ENCODE assay signal across 1 cellular context in the genomic region with DNA sequence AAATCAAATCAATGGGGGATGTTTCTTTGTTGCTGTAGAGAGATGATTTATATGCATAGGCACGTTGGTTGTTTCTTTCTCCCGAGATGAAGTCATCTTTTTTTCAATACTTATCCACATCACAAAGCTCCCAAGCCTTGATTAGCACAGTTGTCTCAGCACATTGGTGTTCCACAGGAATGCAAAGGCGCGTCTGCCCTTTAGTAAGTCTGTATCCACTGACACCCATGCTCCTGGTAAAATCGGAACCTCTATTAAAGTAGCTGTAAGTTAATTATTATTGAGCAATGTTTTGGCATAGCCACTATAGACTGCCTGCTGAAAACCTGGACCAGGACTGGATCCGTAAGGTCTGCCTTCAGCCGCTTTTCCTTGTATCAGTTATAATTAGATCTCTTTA.
TF ChIP-seq lines count a peak whose summit lies in the region.

No MANE protein-coding gene starts in this region.

TF ChIP-seq in WTC11, 78 proteins besides CTCF, POLR2A, EP300 and RAD21 (continued from another document):
- no peak for TF ChIP-seq AR (CRISPR knock-in tag; IDR thresholded peaks at IDR 0.05)
- TF ChIP-seq, protein P1, sequence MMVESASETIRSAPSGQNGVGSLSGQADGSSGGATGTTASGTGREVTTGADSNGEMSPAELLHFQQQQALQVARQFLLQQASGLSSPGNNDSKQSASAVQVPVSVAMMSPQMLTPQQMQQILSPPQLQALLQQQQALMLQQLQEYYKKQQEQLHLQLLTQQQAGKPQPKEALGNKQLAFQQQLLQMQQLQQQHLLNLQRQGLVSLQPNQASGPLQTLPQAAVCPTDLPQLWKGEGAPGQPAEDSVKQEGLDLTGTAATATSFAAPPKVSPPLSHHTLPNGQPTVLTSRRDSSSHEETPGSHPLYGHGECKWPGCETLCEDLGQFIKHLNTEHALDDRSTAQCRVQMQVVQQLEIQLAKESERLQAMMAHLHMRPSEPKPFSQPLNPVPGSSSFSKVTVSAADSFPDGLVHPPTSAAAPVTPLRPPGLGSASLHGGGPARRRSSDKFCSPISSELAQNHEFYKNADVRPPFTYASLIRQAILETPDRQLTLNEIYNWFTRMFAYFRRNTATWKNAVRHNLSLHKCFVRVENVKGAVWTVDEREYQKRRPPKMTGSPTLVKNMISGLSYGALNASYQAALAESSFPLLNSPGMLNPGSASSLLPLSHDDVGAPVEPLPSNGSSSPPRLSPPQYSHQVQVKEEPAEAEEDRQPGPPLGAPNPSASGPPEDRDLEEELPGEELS (CRISPR knock-in tag; IDR thresholded peaks at IDR 0.05): no peak
- no peak for TF ChIP-seq KAT7 (CRISPR knock-in tag; IDR thresholded peaks at IDR 0.05; ENCODE audit: borderline replicate concordance)
- TF ChIP-seq, protein P2, sequence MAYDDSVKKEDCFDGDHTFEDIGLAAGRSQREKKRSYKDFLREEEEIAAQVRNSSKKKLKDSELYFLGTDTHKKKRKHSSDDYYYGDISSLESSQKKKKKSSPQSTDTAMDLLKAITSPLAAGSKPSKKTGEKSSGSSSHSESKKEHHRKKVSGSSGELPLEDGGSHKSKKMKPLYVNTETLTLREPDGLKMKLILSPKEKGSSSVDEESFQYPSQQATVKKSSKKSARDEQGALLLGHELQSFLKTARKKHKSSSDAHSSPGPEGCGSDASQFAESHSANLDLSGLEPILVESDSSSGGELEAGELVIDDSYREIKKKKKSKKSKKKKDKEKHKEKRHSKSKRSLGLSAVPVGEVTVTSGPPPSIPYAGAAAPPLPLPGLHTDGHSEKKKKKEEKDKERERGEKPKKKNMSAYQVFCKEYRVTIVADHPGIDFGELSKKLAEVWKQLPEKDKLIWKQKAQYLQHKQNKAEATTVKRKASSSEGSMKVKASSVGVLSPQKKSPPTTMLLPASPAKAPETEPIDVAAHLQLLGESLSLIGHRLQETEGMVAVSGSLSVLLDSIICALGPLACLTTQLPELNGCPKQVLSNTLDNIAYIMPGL (CRISPR knock-in tag; IDR thresholded peaks at IDR 0.05): no peak
- TF ChIP-seq, protein P3, sequence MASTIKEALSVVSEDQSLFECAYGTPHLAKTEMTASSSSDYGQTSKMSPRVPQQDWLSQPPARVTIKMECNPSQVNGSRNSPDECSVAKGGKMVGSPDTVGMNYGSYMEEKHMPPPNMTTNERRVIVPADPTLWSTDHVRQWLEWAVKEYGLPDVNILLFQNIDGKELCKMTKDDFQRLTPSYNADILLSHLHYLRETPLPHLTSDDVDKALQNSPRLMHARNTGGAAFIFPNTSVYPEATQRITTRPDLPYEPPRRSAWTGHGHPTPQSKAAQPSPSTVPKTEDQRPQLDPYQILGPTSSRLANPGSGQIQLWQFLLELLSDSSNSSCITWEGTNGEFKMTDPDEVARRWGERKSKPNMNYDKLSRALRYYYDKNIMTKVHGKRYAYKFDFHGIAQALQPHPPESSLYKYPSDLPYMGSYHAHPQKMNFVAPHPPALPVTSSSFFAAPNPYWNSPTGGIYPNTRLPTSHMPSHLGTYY (CRISPR knock-in tag; IDR thresholded peaks at IDR 0.05): no peak
- TF ChIP-seq, protein P4, sequence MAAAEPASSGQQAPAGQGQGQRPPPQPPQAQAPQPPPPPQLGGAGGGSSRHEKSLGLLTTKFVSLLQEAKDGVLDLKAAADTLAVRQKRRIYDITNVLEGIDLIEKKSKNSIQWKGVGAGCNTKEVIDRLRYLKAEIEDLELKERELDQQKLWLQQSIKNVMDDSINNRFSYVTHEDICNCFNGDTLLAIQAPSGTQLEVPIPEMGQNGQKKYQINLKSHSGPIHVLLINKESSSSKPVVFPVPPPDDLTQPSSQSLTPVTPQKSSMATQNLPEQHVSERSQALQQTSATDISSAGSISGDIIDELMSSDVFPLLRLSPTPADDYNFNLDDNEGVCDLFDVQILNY (CRISPR knock-in tag; IDR thresholded peaks at IDR 0.05): no peak
- no peak for TF ChIP-seq CREB1 (CRISPR knock-in tag; IDR thresholded peaks at IDR 0.05)
